8 cellular contexts compared by ENCODE assay signal in the genomic region with DNA sequence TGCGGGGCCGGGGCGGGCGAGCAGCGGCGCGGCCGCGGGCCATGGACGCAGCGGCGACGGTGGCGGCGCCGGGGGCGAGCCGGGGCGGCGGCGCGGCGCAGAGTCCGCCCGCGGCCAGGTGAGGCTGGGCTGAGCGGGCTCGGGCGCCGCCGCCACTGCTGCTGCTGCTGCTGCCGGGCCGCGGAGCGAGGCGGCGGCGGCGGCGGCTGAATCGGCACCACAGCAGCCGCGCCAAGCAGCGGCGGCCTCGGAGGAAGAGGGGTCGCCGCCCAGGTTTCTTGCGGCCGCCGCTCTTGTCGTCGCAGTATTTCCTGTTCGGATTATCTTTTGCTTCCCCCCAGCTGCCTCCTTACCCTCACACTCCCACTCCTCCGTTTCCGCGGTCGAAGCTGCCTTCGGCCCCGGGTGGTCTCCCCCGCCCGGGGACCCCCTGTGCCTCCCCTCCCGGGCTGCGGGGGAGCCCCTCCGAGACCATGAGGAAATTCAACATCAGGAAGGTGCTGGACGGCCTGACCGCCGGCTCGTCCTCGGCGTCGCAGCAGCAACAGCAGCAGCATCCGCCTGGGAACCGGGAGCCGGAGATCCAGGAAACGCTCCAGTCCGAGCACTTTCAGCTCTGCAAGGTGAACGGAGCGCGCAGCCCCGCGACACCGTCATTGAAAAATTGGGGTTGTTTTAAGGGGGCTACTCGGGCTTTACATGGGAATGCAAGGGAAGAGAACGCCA. TPM values are rescaled to one million over a fixed set of nuclear protein-coding genes. Genes with fewer than 3 reads are reported as not detected.
DNase-seq lines count a peak whose midpoint lies in the region; ATAC-seq and TF ChIP-seq lines count a peak whose summit lies in the region.

A gene (plus strand): TSS at position 358 of the 726 bp plus-strand sequence. CDS start 116 bp downstream, at position 474.

- peak within 1 kb of the TSS; percentile 95 for H3K4me3 ChIP-seq in AG10803 (ENCODE audit: low read length)
- peak within 1 kb of the TSS; percentile 95 for H3K4me3 ChIP-seq in PC-9
- H3K4me3 ChIP-seq in fibroblast of the aortic adventitia (ENCODE audit: low read depth, low read length) = peak within 1 kb of the TSS; percentile 83
- H3K4me3 ChIP-seq in testis = peak within 1 kb of the TSS; percentile 82 to 87

- H3K9me3 ChIP-seq in PC-9 (ENCODE audit: insufficient read depth, low read depth) = no peaks in the 10 kb centered on the region
- no peaks in the 10 kb centered on the region for H3K9me3 ChIP-seq in testis

- H3K4me3 Mint-ChIP-seq in nephron = peak within 1 kb of the TSS; percentile 93 to 97 (median 94)

- H3K36me3 ChIP-seq in PC-9 (ENCODE audit: low read depth) = no peaks in the 10 kb centered on the region
- H3K36me3 ChIP-seq in testis (ENCODE audit: low read depth, missing control alignments) = no peaks in the 10 kb centered on the region

- ATAC-seq in GM18867 (IDR thresholded peaks at IDR 0.05; ENCODE audit: unreplicated experiment) = peak; percentile 34
- peak; percentile 19 for ATAC-seq in HG03103 (IDR thresholded peaks at IDR 0.05; ENCODE audit: low read depth, unreplicated experiment)

- POLR2A ChIA-PET in PC-9 (lab: Charles Lee; ENCODE audit: unreplicated experiment) = interaction anchor here (0.7 kb wide), 1 partner anchor 988 kb away, joined by 6 read pairs; no protein-coding TSS in a partner anchor

- BruUV-seq in PC-9 (replicated peaks; lab: Mats Ljungman, UMichigan) = TSS peak; percentile 37

- H3K27me3 ChIP-seq in PC-9 (ENCODE audit: insufficient read depth, low read depth) (no peaks in the 10 kb centered on the region), testis (no peaks in the 10 kb centered on the region)

- H3K27ac ChIP-seq in PC-9 (peak within 1 kb of the TSS; percentile 36; the same call in 1 of the 2 replicates), testis (peak within 1 kb of the TSS; percentile 94 to 99)

- TF ChIP-seq CTCF in AG10803 (conservative IDR thresholded peaks at IDR 0.05; ENCODE audit: low read length) (no peak), PC-9 (conservative IDR thresholded peaks at IDR 0.05) (no peak), fibroblast of the aortic adventitia (IDR thresholded peaks at IDR 0.05; ENCODE audit: insufficient read depth, low read length) (no peak), nephron (IDR thresholded peaks at IDR 0.05; ENCODE audit: unreplicated experiment in 3 of 3) (no peak), testis (IDR thresholded peaks at IDR 0.05) (peak in 1 of 3 experiments; percentile 12)

- H3K9me3 Mint-ChIP-seq in nephron = no peaks in the 10 kb centered on the region

- H3K36me3 Mint-ChIP-seq in nephron (ENCODE audit: low read depth) = no peaks in the 10 kb centered on the region

- peaks cover 38% of the 10 kb centered on the region for H3K79me2 ChIP-seq in PC-9 (ENCODE audit: low read depth)

- CTCF ChIA-PET in PC-9 (lab: Charles Lee) = interaction anchor here (0.6 kb wide), 1 partner anchor 206 kb away, joined by 6 read pairs; no protein-coding TSS in a partner anchor

- peaks cover 5% of the 10 kb centered on the region for H3K27me3 Mint-ChIP-seq in nephron (ENCODE audit: low read depth)

- H3K4me1 Mint-ChIP-seq in nephron = peaks cover 18% of the 10 kb centered on the region

- TF ChIP-seq POLR2A in testis (IDR thresholded peaks at IDR 0.05) = no peak

- H3K27ac Mint-ChIP-seq in nephron = peak within 1 kb of the TSS; percentile 95 to 96 (median 96)

- H3K4me1 ChIP-seq in PC-9 (replicated peaks; ENCODE audit: insufficient read depth) = peaks cover 29% of the 10 kb centered on the region
- no peaks in the 10 kb centered on the region for H3K4me1 ChIP-seq in testis

- DNase-seq in AG10803 (ENCODE audit: low read depth) (peak; percentile 40), PC-9 (peak in 1 of 2 experiments; percentile 24), fibroblast of the aortic adventitia (ENCODE audit: low read depth) (peak; percentile 48), testis (peak; percentile 72)
- peak; percentile 15 for DNase-seq in activated T-helper 9 cell treated with anti-CD3 and anti-CD28 coated beads, Interleukin-2, amount 50 U/mL, for 16 hours (ENCODE audit: low read depth)

- H4K20me1 ChIP-seq in PC-9 (ENCODE audit: insufficient read depth) = no peaks in the 10 kb centered on the region

- WGBS in testis, 2 donors = 0% methylated on average over 26 to 58 of the region's 85 CpGs

- H3K4me2 ChIP-seq in PC-9 = peak within 1 kb of the TSS; percentile 98

- intact Hi-C loops in PC-9 (cut with micrococcal nuclease; ENCODE audit: unreplicated experiment) (no loop called here), testis (cut with DNase I; ENCODE audit: low total_unique reads) (no loop called here)

- H2AFZ ChIP-seq in PC-9 = peak within 1 kb of the TSS; percentile 97

- H3F3A ChIP-seq in PC-9 (ENCODE audit: insufficient read depth, low read depth) = peaks cover 14% of the 10 kb centered on the region

- no peaks in the 10 kb centered on the region for H3K9me2 ChIP-seq in PC-9 (ENCODE audit: insufficient read depth)

RNA-seq across cellular contexts. Expression of the gene that starts here (rescaled TPM):
- total RNA-seq in PC-9 (2021) (4.6 and 4.7 TPM in 2 replicates), fibroblast of the aortic adventitia (ENCODE audit: low replicate concordance) (65.2 and 98.9 TPM in 2 replicates), testis (10 to 100 TPM; 29.9 to 47.4 TPM)
- 43.5 TPM for polyA plus RNA-seq in testis (ENCODE audit: insufficient read depth, low read depth, low replicate concordance)
